ENCODE assay signal across 39 cellular contexts in genomic region chr4:55028196-55028595, GRCh38.
"Had no signal": no experiment of that assay in that cellular context is flagged by ENCODE, and none has a peak within 500 bp of the region (broad histone marks: within the 10 kb centered on the region; RNA-seq: fewer than 3 reads in every experiment).

No MANE protein-coding gene starts in this region.

- H3K4me3 ChIP-seq: adrenal gland, ascending aorta, body of pancreas, breast epithelium, cardiac muscle cell had no signal

- DNase-seq: activated effector memory CD4-positive, alpha-beta T cell treated with anti-CD3 and anti-CD28 coated beads, Interleukin-2, amount 50 U/mL, for 16 hours; activated effector memory CD4-positive, alpha-beta T cell treated with Interleukin-2 at 50 U/mL for 16 hours; activated gamma-delta T cell; activated gamma-delta T cell treated with Interleukin-2 at 50 U/mL for 16 hours; activated naive CD4-positive, alpha-beta T cell; activated naive CD4-positive, alpha-beta T cell treated with anti-CD3 and anti-CD28 coated beads for 36 hours; activated naive CD4-positive, alpha-beta T cell treated with anti-CD3 and anti-CD28 coated beads, Interleukin-2, amount 10 ng/mL, durations not matched to agents 7 days and 5 days; activated naive CD4-positive, alpha-beta T cell treated with anti-CD3 and anti-CD28 coated beads, Interleukin-2, amount 50 U/mL, for 16 hours; activated naive CD4-positive, alpha-beta T cell treated with Interleukin-2 at 50 U/mL for 16 hours; activated naive CD8-positive, alpha-beta T cell treated with anti-CD3 and anti-CD28 coated beads for 36 hours; activated naive CD8-positive, alpha-beta T cell treated with anti-CD3 and anti-CD28 coated beads, Interleukin-2, amount 10 ng/mL, durations not matched to agents 7 days and 5 days; activated naive CD8-positive, alpha-beta T cell treated with anti-CD3 and anti-CD28 coated beads, Interleukin-2, amount 50 U/mL, for 24 hours; activated T-cell treated with anti-CD3 and anti-CD28 coated beads, Interleukin-2, amount 50 U/mL, for 24 hours; activated T-cell treated with anti-CD3 and anti-CD28 coated beads, Interleukin-2, amount 50 U/mL, for 4 hours; activated T-cell treated with anti-CD3 and anti-CD28 coated beads, Interleukin-2, amount 50 U/mL, for 48 hours; activated T-cell treated with anti-CD3 and anti-CD28 coated beads, Interleukin-2, amount 50 U/mL, for 72 hours; adrenal gland; amniotic stem cell; amygdala; anterior cingulate cortex; aorta; body of pancreas; brain microvascular endothelial cell; caudate nucleus; central memory CD4-positive, alpha-beta T cell; cerebellar nuclear complex had no signal

- H3K27me3 Mint-ChIP-seq: activated naive CD8-positive, alpha-beta T cell; activated T-helper 17 cell treated with anti-CD3 and anti-CD28 coated beads, Interleukin-2, amount 50 U/mL, for 72 hours; central memory CD8-positive, alpha-beta T cell had no signal

- FAIRE-seq: astrocyte, bronchial epithelial cell had no signal

- H3K27ac ChIP-seq: adrenal gland, ascending aorta, body of pancreas, brain microvascular endothelial cell, breast epithelium, cardiac muscle cell had no signal

- H3K4me1 ChIP-seq: adrenal gland, ascending aorta, breast epithelium had no signal

- H3K27ac Mint-ChIP-seq: activated naive CD4-positive, alpha-beta T cell treated with anti-CD3 and anti-CD28 coated beads for 36 hours; activated naive CD4-positive, alpha-beta T cell treated with anti-CD3 and anti-CD28 coated beads, Interleukin-2, amount 10 ng/mL, durations not matched to agents 7 days and 5 days; activated naive CD4-positive, alpha-beta T cell treated with anti-CD3 and anti-CD28 coated beads, Interleukin-2, amount 50 U/mL, for 24 hours; activated naive CD4-positive, alpha-beta T cell treated with anti-CD3 and anti-CD28 coated beads, Interleukin-2, amount 50 U/mL, for 72 hours; activated naive CD8-positive, alpha-beta T cell; activated naive CD8-positive, alpha-beta T cell treated with anti-CD3 and anti-CD28 coated beads for 36 hours; activated naive CD8-positive, alpha-beta T cell treated with anti-CD3 and anti-CD28 coated beads, Interleukin-2, amount 10 ng/mL, durations not matched to agents 7 days and 5 days; activated naive CD8-positive, alpha-beta T cell treated with anti-CD3 and anti-CD28 coated beads, Interleukin-2, amount 50 U/mL, for 24 hours; activated T-cell treated with anti-CD3 and anti-CD28 coated beads, Interleukin-2, amount 50 U/mL, for 24 hours; activated T-cell treated with anti-CD3 and anti-CD28 coated beads, Interleukin-2, amount 50 U/mL, for 72 hours; activated T-helper 1 cell treated with anti-CD3 and anti-CD28 coated beads, Interleukin-12 subunit alpha, Interleukin-12 subunit beta, Interleukin-2, Interleukin-4 antibody, amounts not matched to agents 30 ng/mL and 10 ng/mL and 1 ng/mL, durations not matched to agents 14 hours and 24 hours and 36 hours; activated T-helper 17 cell treated with anti-CD3 and anti-CD28 coated beads, Interleukin-2, amount 50 U/mL, for 72 hours; activated T-helper 2 cell treated with anti-CD3 and anti-CD28 coated beads, Interferon-gamma antibody, Interleukin-2, Interleukin-4, amounts not matched to agents 10 μg/mL and 5 μg/mL and 100 μg/mL, durations not matched to agents 14 hours and 24 hours and 36 hours; brain had no signal

- H3K36me3 Mint-ChIP-seq: activated naive CD4-positive, alpha-beta T cell treated with anti-CD3 and anti-CD28 coated beads, Interleukin-2, amount 10 ng/mL, durations not matched to agents 7 days and 5 days; activated naive CD4-positive, alpha-beta T cell treated with anti-CD3 and anti-CD28 coated beads, Interleukin-2, amount 50 U/mL, for 24 hours; activated naive CD4-positive, alpha-beta T cell treated with anti-CD3 and anti-CD28 coated beads, Interleukin-2, amount 50 U/mL, for 72 hours; activated naive CD8-positive, alpha-beta T cell; activated naive CD8-positive, alpha-beta T cell treated with anti-CD3 and anti-CD28 coated beads for 36 hours; activated naive CD8-positive, alpha-beta T cell treated with anti-CD3 and anti-CD28 coated beads, Interleukin-2, amount 10 ng/mL, durations not matched to agents 7 days and 5 days; brain had no signal

- H3K9me3 Mint-ChIP-seq: activated naive CD4-positive, alpha-beta T cell treated with anti-CD3 and anti-CD28 coated beads for 36 hours; activated naive CD4-positive, alpha-beta T cell treated with anti-CD3 and anti-CD28 coated beads, Interleukin-2, amount 10 ng/mL, durations not matched to agents 7 days and 5 days; activated naive CD4-positive, alpha-beta T cell treated with anti-CD3 and anti-CD28 coated beads, Interleukin-2, amount 50 U/mL, for 24 hours; activated naive CD4-positive, alpha-beta T cell treated with anti-CD3 and anti-CD28 coated beads, Interleukin-2, amount 50 U/mL, for 72 hours; activated naive CD8-positive, alpha-beta T cell treated with anti-CD3 and anti-CD28 coated beads for 36 hours; activated naive CD8-positive, alpha-beta T cell treated with anti-CD3 and anti-CD28 coated beads, Interleukin-2, amount 10 ng/mL, durations not matched to agents 7 days and 5 days; activated naive CD8-positive, alpha-beta T cell treated with anti-CD3 and anti-CD28 coated beads, Interleukin-2, amount 50 U/mL, for 24 hours; activated T-cell treated with anti-CD3 and anti-CD28 coated beads, Interleukin-2, amount 50 U/mL, for 24 hours; activated T-cell treated with anti-CD3 and anti-CD28 coated beads, Interleukin-2, amount 50 U/mL, for 4 hours; activated T-cell treated with anti-CD3 and anti-CD28 coated beads, Interleukin-2, amount 50 U/mL, for 72 hours; activated T-helper 1 cell treated with anti-CD3 and anti-CD28 coated beads, Interleukin-12 subunit alpha, Interleukin-12 subunit beta, Interleukin-2, Interleukin-4 antibody, amounts not matched to agents 30 ng/mL and 10 ng/mL and 1 ng/mL, durations not matched to agents 14 hours and 24 hours and 36 hours; activated T-helper 17 cell treated with anti-CD3 and anti-CD28 coated beads, Interleukin-2, amount 50 U/mL, for 72 hours; activated T-helper 2 cell treated with anti-CD3 and anti-CD28 coated beads, Interferon-gamma antibody, Interleukin-2, Interleukin-4, amounts not matched to agents 10 μg/mL and 5 μg/mL and 100 μg/mL, durations not matched to agents 14 hours and 24 hours and 36 hours; central memory CD8-positive, alpha-beta T cell had no signal

- ATAC-seq: activated naive CD4-positive, alpha-beta T cell treated with anti-CD3 and anti-CD28 coated beads, Interleukin-2, amount 50 U/mL, for 72 hours; activated naive CD8-positive, alpha-beta T cell treated with anti-CD3 and anti-CD28 coated beads, Interleukin-2, amount 50 U/mL, for 24 hours; activated T-cell treated with anti-CD3 and anti-CD28 coated beads, Interleukin-2, amount 50 U/mL, for 4 hours; activated T-cell treated with anti-CD3 and anti-CD28 coated beads, Interleukin-2, amount 50 U/mL, for 72 hours; activated T-helper 17 cell treated with anti-CD3 and anti-CD28 coated beads, Interleukin-2, amount 50 U/mL, for 72 hours; body of pancreas had no signal

- H3K27me3 ChIP-seq: adrenal gland, ascending aorta, body of pancreas, brain microvascular endothelial cell, breast epithelium, cardiac muscle cell had no signal

- H3K4me3 Mint-ChIP-seq: activated naive CD4-positive, alpha-beta T cell treated with anti-CD3 and anti-CD28 coated beads for 36 hours; activated naive CD4-positive, alpha-beta T cell treated with anti-CD3 and anti-CD28 coated beads, Interleukin-2, amount 10 ng/mL, durations not matched to agents 7 days and 5 days; activated naive CD4-positive, alpha-beta T cell treated with anti-CD3 and anti-CD28 coated beads, Interleukin-2, amount 50 U/mL, for 24 hours; activated naive CD8-positive, alpha-beta T cell; activated naive CD8-positive, alpha-beta T cell treated with anti-CD3 and anti-CD28 coated beads for 36 hours; activated naive CD8-positive, alpha-beta T cell treated with anti-CD3 and anti-CD28 coated beads, Interleukin-2, amount 10 ng/mL, durations not matched to agents 7 days and 5 days; activated naive CD8-positive, alpha-beta T cell treated with anti-CD3 and anti-CD28 coated beads, Interleukin-2, amount 50 U/mL, for 24 hours; activated T-cell treated with anti-CD3 and anti-CD28 coated beads, Interleukin-2, amount 50 U/mL, for 24 hours; activated T-cell treated with anti-CD3 and anti-CD28 coated beads, Interleukin-2, amount 50 U/mL, for 4 hours; activated T-cell treated with anti-CD3 and anti-CD28 coated beads, Interleukin-2, amount 50 U/mL, for 72 hours; activated T-helper 1 cell treated with anti-CD3 and anti-CD28 coated beads, Interleukin-12 subunit alpha, Interleukin-12 subunit beta, Interleukin-2, Interleukin-4 antibody, amounts not matched to agents 30 ng/mL and 10 ng/mL and 1 ng/mL, durations not matched to agents 14 hours and 24 hours and 36 hours; activated T-helper 17 cell treated with anti-CD3 and anti-CD28 coated beads, Interleukin-2, amount 50 U/mL, for 72 hours; brain; central memory CD8-positive, alpha-beta T cell had no signal

- H3K36me3 ChIP-seq: adrenal gland, ascending aorta, brain microvascular endothelial cell, breast epithelium, cardiac muscle cell had no signal

- H3K4me1 Mint-ChIP-seq: activated naive CD4-positive, alpha-beta T cell treated with anti-CD3 and anti-CD28 coated beads, Interleukin-2, amount 10 ng/mL, durations not matched to agents 7 days and 5 days; activated naive CD4-positive, alpha-beta T cell treated with anti-CD3 and anti-CD28 coated beads, Interleukin-2, amount 50 U/mL, for 24 hours; activated naive CD8-positive, alpha-beta T cell treated with anti-CD3 and anti-CD28 coated beads for 36 hours; activated naive CD8-positive, alpha-beta T cell treated with anti-CD3 and anti-CD28 coated beads, Interleukin-2, amount 10 ng/mL, durations not matched to agents 7 days and 5 days; activated naive CD8-positive, alpha-beta T cell treated with anti-CD3 and anti-CD28 coated beads, Interleukin-2, amount 50 U/mL, for 24 hours; activated T-helper 17 cell treated with anti-CD3 and anti-CD28 coated beads, Interleukin-2, amount 50 U/mL, for 72 hours; brain; central memory CD8-positive, alpha-beta T cell had no signal

- H3K9me3 ChIP-seq: adrenal gland, ascending aorta, body of pancreas, breast epithelium had no signal
